In the genomic region with DNA sequence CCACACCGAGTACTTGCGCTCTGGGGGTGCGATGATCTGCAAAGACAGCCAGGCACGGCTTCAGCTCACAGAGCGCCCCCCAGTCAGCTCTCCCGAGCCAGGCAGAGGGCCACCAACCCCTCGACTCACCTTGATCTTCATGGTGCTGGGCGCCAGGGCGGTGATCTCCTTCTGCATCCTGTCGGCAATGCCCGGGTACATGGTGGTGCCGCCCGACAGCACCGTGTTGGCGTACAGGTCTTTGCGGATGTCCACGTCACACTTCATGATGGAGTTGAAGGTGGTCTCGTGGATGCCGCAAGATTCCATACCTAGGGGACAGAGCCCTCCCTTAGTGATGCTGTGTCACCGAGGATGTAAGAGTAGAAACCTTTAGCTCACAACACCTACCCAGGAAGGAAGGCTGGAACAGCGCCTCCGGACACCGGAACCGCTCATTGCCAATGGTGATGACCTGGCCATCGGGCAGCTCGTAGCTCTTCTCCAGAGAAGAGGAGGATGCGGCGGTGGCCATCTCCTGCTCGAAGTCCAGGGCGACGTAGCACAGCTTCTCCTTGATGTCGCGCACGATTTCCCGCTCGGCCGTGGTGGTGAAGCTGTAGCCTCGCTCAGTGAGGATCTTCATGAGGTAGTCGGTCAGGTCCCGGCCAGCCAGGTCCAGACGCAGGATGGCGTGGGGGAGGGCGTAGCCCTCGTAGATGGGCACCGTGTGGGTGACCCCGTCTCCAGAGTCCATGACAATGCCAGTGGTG, we compare ENCODE assay signal across 8 cellular contexts. TPM values are rescaled to one million over a fixed set of nuclear protein-coding genes. Genes with fewer than 3 reads are reported as not detected.
DNase-seq lines count a peak whose midpoint lies in the region; ATAC-seq and TF ChIP-seq lines count a peak whose summit lies in the region.

No MANE protein-coding gene starts in this region.

- H3K9me3 ChIP-seq in fibroblast of lung (ENCODE audit: control insufficient read depth, insufficient read depth, low read depth, low read length): no peaks in the 10 kb centered on the region
- no peaks in the 10 kb centered on the region for H3K9me3 ChIP-seq in osteoblast (ENCODE audit: low read depth, low read length)

- peak overlapping the region; percentile 93 for H3K4me3 Mint-ChIP-seq in activated CD4-positive, alpha-beta memory T cell treated with anti-CD3 and anti-CD28 coated beads, Interleukin-2, amount 10 ng/mL, durations not matched to agents 7 days and 5 days

- peak overlapping the region; percentile 82 for H3K9ac ChIP-seq in fibroblast of lung (ENCODE audit: insufficient read depth, low read length)

- H2AFZ ChIP-seq in fibroblast of lung (ENCODE audit: low read length) (no peak overlapping the region), osteoblast (ENCODE audit: low read length) (no peak overlapping the region)

- ATAC-seq in GM21423 (IDR thresholded peaks at IDR 0.05; ENCODE audit: unreplicated experiment) (no peak), GM18858 (IDR thresholded peaks at IDR 0.05; ENCODE audit: unreplicated experiment) (no peak)

- H3K27me3 ChIP-seq in fibroblast of lung (ENCODE audit: control insufficient read depth, insufficient read depth, low read length) (no peaks in the 10 kb centered on the region), osteoblast (ENCODE audit: insufficient read depth, low read length) (no peaks in the 10 kb centered on the region)

- peak overlapping the region; percentile 86 for H3K27ac ChIP-seq in fibroblast of lung (ENCODE audit: insufficient read depth, low read length)
- peak overlapping the region; percentile 58 for H3K27ac ChIP-seq in osteoblast (ENCODE audit: low read depth, low read length)

- no peaks in the 10 kb centered on the region for H3K27me3 Mint-ChIP-seq in activated CD4-positive, alpha-beta memory T cell treated with anti-CD3 and anti-CD28 coated beads, Interleukin-2, amount 10 ng/mL, durations not matched to agents 7 days and 5 days

- H3K36me3 ChIP-seq in fibroblast of lung (ENCODE audit: control insufficient read depth, insufficient read depth, low read length) (peaks cover 30% of the 10 kb centered on the region), osteoblast (ENCODE audit: insufficient read depth, low read length) (peaks cover 39% of the 10 kb centered on the region)

- TF ChIP-seq CTCF in fibroblast of lung (conservative IDR thresholded peaks at IDR 0.05 in 1 of 2, IDR thresholded peaks at IDR 0.05 in 1 of 2; ENCODE audit: low read depth in 1 of 2, low read length in 2 of 2) (no peak), osteoblast (IDR thresholded peaks at IDR 0.05; ENCODE audit: extremely low read depth, low read depth, low read length) (no peak)

- H4K20me1 ChIP-seq in fibroblast of lung (ENCODE audit: control insufficient read depth, extremely low read depth, insufficient read depth, low read length): peaks cover 6% of the 10 kb centered on the region
- H4K20me1 ChIP-seq in osteoblast (ENCODE audit: insufficient read depth, low read length): peaks cover 47% of the 10 kb centered on the region

- no peaks in the 10 kb centered on the region for H3K4me1 ChIP-seq in fibroblast of lung (ENCODE audit: control insufficient read depth, extremely low read depth, insufficient read depth, low read length)
- H3K4me1 ChIP-seq in osteoblast (ENCODE audit: insufficient read depth, low read length): peaks cover 15% of the 10 kb centered on the region

- POLR2A ChIA-PET in activated CD4-positive, alpha-beta memory T cell treated with anti-CD3 and anti-CD28 coated beads, Interleukin-2, amount 10 ng/mL, durations not matched to agents 7 days and 5 days (lab: Charles Lee): interaction anchor here (0.8 to 4.2 kb wide), 8 partner anchors 8 to 360 kb away, joined by 3 to 24 read pairs (median 7); a partner anchor contains a TSS

- H3K9me3 Mint-ChIP-seq in activated CD4-positive, alpha-beta memory T cell treated with anti-CD3 and anti-CD28 coated beads, Interleukin-2, amount 10 ng/mL, durations not matched to agents 7 days and 5 days: no peaks in the 10 kb centered on the region

- peaks cover 47% of the 10 kb centered on the region for H3K79me2 ChIP-seq in fibroblast of lung (ENCODE audit: control insufficient read depth, insufficient read depth, low read length)
- H3K79me2 ChIP-seq in osteoblast (ENCODE audit: insufficient read depth, low read length): peaks cover 56% of the 10 kb centered on the region

- CTCF ChIA-PET in activated CD4-positive, alpha-beta memory T cell treated with anti-CD3 and anti-CD28 coated beads, Interleukin-2, amount 10 ng/mL, durations not matched to agents 7 days and 5 days (lab: Charles Lee): no interaction called here

- H3K27ac Mint-ChIP-seq in activated CD4-positive, alpha-beta memory T cell treated with anti-CD3 and anti-CD28 coated beads, Interleukin-2, amount 10 ng/mL, durations not matched to agents 7 days and 5 days: peak overlapping the region; percentile 86

- H3K4me3 ChIP-seq in fibroblast of lung (replicated peaks in 1 of 4; ENCODE audit: control extremely low read depth in 1 of 4, insufficient read depth in 1 of 4, low read depth in 3 of 4, low read length in 4 of 4): peak overlapping the region; percentile 86 to 100 (median 94)
- peak overlapping the region; percentile 96 for H3K4me3 ChIP-seq in osteoblast (ENCODE audit: insufficient read depth, low read length)

- DNase-seq in NCI-H1417 (lab: John Stamatoyannopoulos, UW) (peak in 2 of 3 experiments; percentile 37 to 67), NCI-H1417 treated with DMSO at 0.1 percent for 48 hours (lab: John Stamatoyannopoulos, UW) (no peak), fibroblast of lung (ENCODE audit: low read depth in 2 of 2) (peak in 1 of 2 donors; percentile 39), osteoblast (ENCODE audit: insufficient read length, low spot score, missing footprints) (no peak), iPS-NIHi11 (ENCODE audit: low spot score) (no peak)
- DNase-seq in activated CD4-positive, alpha-beta memory T cell treated with anti-CD3 and anti-CD28 coated beads, Interleukin-2, amount 10 ng/mL, durations not matched to agents 7 days and 5 days: peak; percentile 66

- peak overlapping the region; percentile 79 for H3K4me2 ChIP-seq in fibroblast of lung (ENCODE audit: extremely low read depth, insufficient read depth, low read length)
- peak overlapping the region; percentile 99 for H3K4me2 ChIP-seq in osteoblast (ENCODE audit: insufficient read depth, low read length)

- H3K36me3 Mint-ChIP-seq in activated CD4-positive, alpha-beta memory T cell treated with anti-CD3 and anti-CD28 coated beads, Interleukin-2, amount 10 ng/mL, durations not matched to agents 7 days and 5 days (ENCODE audit: low read depth): peaks cover 49% of the 10 kb centered on the region

- peaks cover 30% of the 10 kb centered on the region for H3K4me1 Mint-ChIP-seq in activated CD4-positive, alpha-beta memory T cell treated with anti-CD3 and anti-CD28 coated beads, Interleukin-2, amount 10 ng/mL, durations not matched to agents 7 days and 5 days

RNA-seq across cellular contexts. Expression of a gene that starts 1.6 kb away (rescaled TPM):
- total RNA-seq in activated CD4-positive, alpha-beta memory T cell treated with anti-CD3 and anti-CD28 coated beads, Interleukin-2, amount 10 ng/mL, durations not matched to agents 7 days and 5 days: 1,000 to 10,000 TPM; 3,658 to 3,769 TPM
- total RNA-seq in fibroblast of lung (5,538 and 6,636 TPM in 2 replicates), osteoblast (10,373 and 13,273 TPM in 2 replicates)
- polyA plus RNA-seq in fibroblast of lung: 8,446 and 8,888 TPM in 2 replicates
- 6,897 and 7,279 TPM in 2 replicates for polyA plus RNA-seq in fibroblast of lung (2012)
- 10,903 and 14,156 TPM in 2 replicates for polyA minus RNA-seq in fibroblast of lung (ENCODE audit: low replicate concordance)

RNA-seq across cellular contexts. Expression of a gene that starts 17.2 kb away (rescaled TPM):
- total RNA-seq in activated CD4-positive, alpha-beta memory T cell treated with anti-CD3 and anti-CD28 coated beads, Interleukin-2, amount 10 ng/mL, durations not matched to agents 7 days and 5 days: under 1 TPM; 0.43 to 0.50 TPM
- total RNA-seq in fibroblast of lung (1.5 and 2.0 TPM in 2 replicates), osteoblast (2.9 and 5.1 TPM in 2 replicates)
- 0.07 and 0.35 TPM in 2 replicates for polyA plus RNA-seq in fibroblast of lung
- polyA plus RNA-seq in fibroblast of lung (2012): 0.21 and 0.73 TPM in 2 replicates
- polyA minus RNA-seq in fibroblast of lung (ENCODE audit: low replicate concordance): 0.39 TPM in 1 of 2 replicates, not detected in the other

RNA-seq across cellular contexts. Expression of a gene that starts 41.2 kb away (rescaled TPM):
- total RNA-seq in activated CD4-positive, alpha-beta memory T cell treated with anti-CD3 and anti-CD28 coated beads, Interleukin-2, amount 10 ng/mL, durations not matched to agents 7 days and 5 days: 10 to 100 TPM; 29.0 TPM
- total RNA-seq in fibroblast of lung (10.4 and 12.6 TPM in 2 replicates), osteoblast (43.0 and 44.5 TPM in 2 replicates)
- polyA plus RNA-seq in fibroblast of lung: 6.7 and 8.1 TPM in 2 replicates
- polyA plus RNA-seq in fibroblast of lung (2012): 13.7 and 19.1 TPM in 2 replicates
- 17.6 and 22.4 TPM in 2 replicates for polyA minus RNA-seq in fibroblast of lung (ENCODE audit: low replicate concordance)

Comparison
In these comparisons a context has a peak if more than half of its experiments do, and no peak if none do; other contexts are left out.
1. DNase-seq: peak in NCI-H1417 (2 of 3) and activated CD4-positive, alpha-beta memory T cell treated with anti-CD3 and anti-CD28 coated beads, Interleukin-2, amount 10 ng/mL, durations not matched to agents 7 days and 5 days (single experiment); none in NCI-H1417 treated with DMSO at 0.1 percent for 48 hours (single experiment), osteoblast (single experiment) and iPS-NIHi11 (single experiment).